In genomic region chr10:78212134-78212785, GRCh38 we compare ENCODE assay signal across 12 cellular contexts.
DNase-seq lines count a peak whose midpoint lies in the region; ATAC-seq and TF ChIP-seq lines count a peak whose summit lies in the region.
"Had no signal": no experiment of that assay in that cellular context is flagged by ENCODE, and none has a peak within 500 bp of the region (broad histone marks: within the 10 kb centered on the region; RNA-seq: fewer than 3 reads in every experiment).

No MANE protein-coding gene starts in this region.

- H3K4me3 Mint-ChIP-seq in activated naive CD8-positive, alpha-beta T cell treated with anti-CD3 and anti-CD28 coated beads, Interleukin-2, amount 10 ng/mL, durations not matched to agents 7 days and 5 days: no peak overlapping the region
- no peak overlapping the region for H3K4me3 Mint-ChIP-seq in activated naive CD8-positive, alpha-beta T cell treated with anti-CD3 and anti-CD28 coated beads, Interleukin-2, amount 50 U/mL, for 24 hours
- no peak overlapping the region for H3K4me3 Mint-ChIP-seq in progenitor cell of endocrine pancreas (ENCODE audit: low read depth)
- H3K4me3 Mint-ChIP-seq: activated CD4-positive, alpha-beta memory T cell treated with anti-CD3 and anti-CD28 coated beads, Interleukin-2, amount 10 ng/mL, durations not matched to agents 7 days and 5 days; naive thymus-derived CD8-positive, alpha-beta T cell had no signal

- intact Hi-C loops in left cardiac atrium (cut with DNase I) (loop anchor here in 1 of 2 donors (5.0 kb wide), 1 partner anchor 985 kb away; no protein-coding TSS in a partner anchor), vagina (cut with DNase I) (loop anchor here (5.0 kb wide), 1 partner anchor 990 kb away; no protein-coding TSS in a partner anchor)

- H3K9me3 Mint-ChIP-seq in activated naive CD8-positive, alpha-beta T cell treated with anti-CD3 and anti-CD28 coated beads, Interleukin-2, amount 10 ng/mL, durations not matched to agents 7 days and 5 days: no peaks in the 10 kb centered on the region
- no peaks in the 10 kb centered on the region for H3K9me3 Mint-ChIP-seq in activated naive CD8-positive, alpha-beta T cell treated with anti-CD3 and anti-CD28 coated beads, Interleukin-2, amount 50 U/mL, for 24 hours
- no peaks in the 10 kb centered on the region for H3K9me3 Mint-ChIP-seq in progenitor cell of endocrine pancreas (ENCODE audit: low read depth)
- H3K9me3 Mint-ChIP-seq: activated CD4-positive, alpha-beta memory T cell treated with anti-CD3 and anti-CD28 coated beads, Interleukin-2, amount 10 ng/mL, durations not matched to agents 7 days and 5 days; naive thymus-derived CD8-positive, alpha-beta T cell had no signal

- POLR2A ChIA-PET in activated naive CD8-positive, alpha-beta T cell treated with anti-CD3 and anti-CD28 coated beads, Interleukin-2, amount 10 ng/mL, durations not matched to agents 7 days and 5 days (lab: Charles Lee): no interaction called here

- H3K27me3 Mint-ChIP-seq in activated naive CD8-positive, alpha-beta T cell treated with anti-CD3 and anti-CD28 coated beads, Interleukin-2, amount 10 ng/mL, durations not matched to agents 7 days and 5 days: peaks cover 10% of the 10 kb centered on the region
- peaks cover 10% of the 10 kb centered on the region for H3K27me3 Mint-ChIP-seq in activated naive CD8-positive, alpha-beta T cell treated with anti-CD3 and anti-CD28 coated beads, Interleukin-2, amount 50 U/mL, for 24 hours
- peaks cover 22% of the 10 kb centered on the region for H3K27me3 Mint-ChIP-seq in progenitor cell of endocrine pancreas

- no peaks in the 10 kb centered on the region for H3K9me3 ChIP-seq in vagina

- peak overlapping the region; percentile 39 for H3K27ac ChIP-seq in vagina
- H3K27ac ChIP-seq: SK-N-MC had no signal

- no peak for TF ChIP-seq CTCF in vagina (IDR thresholded peaks at IDR 0.05)
- TF ChIP-seq CTCF in progenitor cell of endocrine pancreas (IDR thresholded peaks at IDR 0.05; ENCODE audit: unreplicated experiment): no peak

- no peak for ATAC-seq in activated naive CD8-positive, alpha-beta T cell treated with anti-CD3 and anti-CD28 coated beads, Interleukin-2, amount 10 ng/mL, durations not matched to agents 7 days and 5 days (ENCODE audit: low read depth)
- ATAC-seq in activated naive CD8-positive, alpha-beta T cell treated with anti-CD3 and anti-CD28 coated beads, Interleukin-2, amount 50 U/mL, for 24 hours: no peak
- ATAC-seq in left cardiac atrium (peak; percentile 60 to 90), GM21619 (IDR thresholded peaks at IDR 0.05; ENCODE audit: unreplicated experiment) (no peak)
- ATAC-seq: naive thymus-derived CD8-positive, alpha-beta T cell had no signal

- H3K4me1 ChIP-seq in vagina: peaks cover 29% of the 10 kb centered on the region

- no peaks in the 10 kb centered on the region for H3K36me3 Mint-ChIP-seq in activated naive CD8-positive, alpha-beta T cell treated with anti-CD3 and anti-CD28 coated beads, Interleukin-2, amount 10 ng/mL, durations not matched to agents 7 days and 5 days
- H3K36me3 Mint-ChIP-seq in activated naive CD8-positive, alpha-beta T cell treated with anti-CD3 and anti-CD28 coated beads, Interleukin-2, amount 50 U/mL, for 24 hours (ENCODE audit: low read depth): no peaks in the 10 kb centered on the region
- no peaks in the 10 kb centered on the region for H3K36me3 Mint-ChIP-seq in progenitor cell of endocrine pancreas (ENCODE audit: insufficient read depth)
- H3K36me3 Mint-ChIP-seq: naive thymus-derived CD8-positive, alpha-beta T cell had no signal

- no peak for TF ChIP-seq POLR2A in vagina (IDR thresholded peaks at IDR 0.05)

- H3K36me3 ChIP-seq in vagina: no peaks in the 10 kb centered on the region

- H3K27me3 ChIP-seq in vagina: no peaks in the 10 kb centered on the region

- H3K4me3 ChIP-seq in vagina: no peak overlapping the region
- H3K4me3 ChIP-seq: SK-N-MC had no signal

- in situ Hi-C loops in SK-MEL-5 (cut with HindIII; ENCODE audit: low pct_unique_long_range_greater_than_20kb, low sequenced_read_pairs): no loop called here

- peaks cover 18% of the 10 kb centered on the region for H3K4me1 Mint-ChIP-seq in activated naive CD8-positive, alpha-beta T cell treated with anti-CD3 and anti-CD28 coated beads, Interleukin-2, amount 10 ng/mL, durations not matched to agents 7 days and 5 days
- peaks cover 19% of the 10 kb centered on the region for H3K4me1 Mint-ChIP-seq in activated naive CD8-positive, alpha-beta T cell treated with anti-CD3 and anti-CD28 coated beads, Interleukin-2, amount 50 U/mL, for 24 hours
- peaks cover 28% of the 10 kb centered on the region for H3K4me1 Mint-ChIP-seq in progenitor cell of endocrine pancreas (ENCODE audit: low read depth)
- H3K4me1 Mint-ChIP-seq: activated CD4-positive, alpha-beta memory T cell treated with anti-CD3 and anti-CD28 coated beads, Interleukin-2, amount 10 ng/mL, durations not matched to agents 7 days and 5 days had no signal

- peak overlapping the region; percentile 40 for H3K27ac Mint-ChIP-seq in activated naive CD8-positive, alpha-beta T cell treated with anti-CD3 and anti-CD28 coated beads, Interleukin-2, amount 10 ng/mL, durations not matched to agents 7 days and 5 days
- H3K27ac Mint-ChIP-seq in activated naive CD8-positive, alpha-beta T cell treated with anti-CD3 and anti-CD28 coated beads, Interleukin-2, amount 50 U/mL, for 24 hours: no peak overlapping the region
- no peak overlapping the region for H3K27ac Mint-ChIP-seq in progenitor cell of endocrine pancreas
- H3K27ac Mint-ChIP-seq: activated CD4-positive, alpha-beta memory T cell treated with anti-CD3 and anti-CD28 coated beads, Interleukin-2, amount 10 ng/mL, durations not matched to agents 7 days and 5 days had no signal

- DNase-seq in activated naive CD8-positive, alpha-beta T cell treated with anti-CD3 and anti-CD28 coated beads, Interleukin-2, amount 10 ng/mL, durations not matched to agents 7 days and 5 days: no peak
- DNase-seq in activated naive CD8-positive, alpha-beta T cell treated with anti-CD3 and anti-CD28 coated beads, Interleukin-2, amount 50 U/mL, for 24 hours: no peak
- peak; percentile 3 for DNase-seq in SK-MEL-5 (ENCODE audit: low read depth, low spot score)
- peak; percentile 68 for DNase-seq in left cardiac atrium
- DNase-seq in vagina (ENCODE audit: extremely low spot score in 2 of 2): no peak
- DNase-seq in activated CD4-positive, CD25-positive, alpha-beta regulatory T cell (lab: John Stamatoyannopoulos, UW): no peak
- DNase-seq in progenitor cell of endocrine pancreas (ENCODE audit: low spot score, unreplicated experiment): no peak
- DNase-seq: activated CD4-positive, alpha-beta memory T cell treated with anti-CD3 and anti-CD28 coated beads, Interleukin-2, amount 10 ng/mL, durations not matched to agents 7 days and 5 days; stimulated activated CD4-positive, alpha-beta T cell treated with anti-CD3 and anti-CD28 coated beads, Interleukin-4, amount 100 ng/mL, for 24 hours had no signal

Comparison
In these comparisons a context has a peak if more than half of its experiments do, and no peak if none do; other contexts are left out.
1. ATAC-seq: peak in left cardiac atrium (2 of 2); none in activated naive CD8-positive, alpha-beta T cell treated with anti-CD3 and anti-CD28 coated beads, Interleukin-2, amount 10 ng/mL, durations not matched to agents 7 days and 5 days (single experiment), activated naive CD8-positive, alpha-beta T cell treated with anti-CD3 and anti-CD28 coated beads, Interleukin-2, amount 50 U/mL, for 24 hours (single experiment) and GM21619 (single experiment).
2. DNase-seq: peak in SK-MEL-5 (single experiment) and left cardiac atrium (single experiment); none in activated naive CD8-positive, alpha-beta T cell treated with anti-CD3 and anti-CD28 coated beads, Interleukin-2, amount 10 ng/mL, durations not matched to agents 7 days and 5 days (single experiment), activated naive CD8-positive, alpha-beta T cell treated with anti-CD3 and anti-CD28 coated beads, Interleukin-2, amount 50 U/mL, for 24 hours (single experiment), vagina (0 of 2), activated CD4-positive, CD25-positive, alpha-beta regulatory T cell (0 of 4) and progenitor cell of endocrine pancreas (single experiment).